ENCODE assay signal across 18 cellular contexts in the genomic region with DNA sequence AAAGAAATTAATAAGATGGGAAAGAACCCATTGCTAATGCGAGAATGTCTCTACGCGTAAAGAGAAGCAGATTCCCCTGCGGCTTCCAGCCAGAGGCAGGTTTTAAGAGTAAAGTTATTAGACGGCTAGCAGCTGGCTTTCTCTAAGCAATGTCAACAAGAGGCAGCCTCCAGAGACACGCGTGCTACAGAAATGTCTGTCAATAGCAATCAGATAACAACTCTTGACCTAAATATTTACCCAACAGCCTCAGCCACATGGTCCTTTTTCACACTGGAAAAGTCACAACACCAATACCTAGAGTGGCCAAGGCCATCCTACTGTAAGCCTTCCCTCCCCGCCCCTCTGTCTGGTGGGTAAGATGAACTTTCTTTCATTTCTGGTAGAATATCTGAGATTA.
DNase-seq lines count a peak whose midpoint lies in the region; ATAC-seq and TF ChIP-seq lines count a peak whose summit lies in the region.
"Had no signal": no experiment of that assay in that cellular context is flagged by ENCODE, and none has a peak within 500 bp of the region (broad histone marks: within the 10 kb centered on the region; RNA-seq: fewer than 3 reads in every experiment).

No MANE protein-coding gene starts in this region.

- no peak overlapping the region for H3K4me3 ChIP-seq in hepatocyte
- H3K4me3 ChIP-seq: BLaER1, GM23338, K562 had no signal

- no peaks in the 10 kb centered on the region for H3K4me1 ChIP-seq in hepatocyte (ENCODE audit: insufficient read depth)
- H3K4me1 ChIP-seq: BLaER1 had no signal

- no peak overlapping the region for H3K4me2 ChIP-seq in hepatocyte
- H3K4me2 ChIP-seq: BLaER1, GM23338 had no signal

- intact Hi-C loops in left colon (cut with DNase I, micrococcal nuclease), result no loop called here

- H3K27ac ChIP-seq in hepatocyte, result no peak overlapping the region
- H3K27ac ChIP-seq: BLaER1 had no signal

- DNase-seq in DMS53 (lab: John Stamatoyannopoulos, UW) (peak; percentile 91), NCI-H1105 (lab: John Stamatoyannopoulos, UW) (peak; percentile 4), NCI-H748 (lab: John Stamatoyannopoulos, UW; ENCODE audit: unreplicated experiment) (peak; percentile 74), hepatocyte (ENCODE audit: low spot score) (peak; percentile 30), NCI-H2029 (lab: John Stamatoyannopoulos, UW) (no peak), left colon (no peak)
- no peak for DNase-seq in stimulated activated CD4-positive, alpha-beta T cell treated with anti-CD3 and anti-CD28 coated beads, Interleukin-1b, Interleukin-23, amount 100 ng/mL, for 48 hours
- DNase-seq: CD8-positive, alpha-beta memory T cell; DMS79; NCI-H1048; NCI-H2081; NCI-H510A treated with DMSO at 0.1 percent for 48 hours had no signal

- H4K20me1 ChIP-seq in hepatocyte (ENCODE audit: insufficient read depth, poor library complexity, severe bottlenecking), result no peaks in the 10 kb centered on the region
- H4K20me1 ChIP-seq: BLaER1 had no signal

- H2AFZ ChIP-seq in hepatocyte, result no peak overlapping the region
- H2AFZ ChIP-seq: GM23338 had no signal

- no peaks in the 10 kb centered on the region for H3K9me3 ChIP-seq in hepatocyte (ENCODE audit: low read depth)
- H3K9me3 ChIP-seq: BLaER1 had no signal

- no peak for TF ChIP-seq CTCF in hepatocyte (IDR thresholded peaks at IDR 0.05; ENCODE audit: poor library complexity)

- no peaks in the 10 kb centered on the region for H3K9me2 ChIP-seq in hepatocyte (replicated peaks; ENCODE audit: insufficient read depth)

- ATAC-seq in GM18861 (IDR thresholded peaks at IDR 0.05; ENCODE audit: unreplicated experiment) (no peak), left colon (no peak)
- ATAC-seq: Right ventricle myocardium inferior, SK-N-SH treated with all-trans-retinoic acid at 6 μM for 48 hours had no signal

- H3K36me3 ChIP-seq in hepatocyte (replicated peaks; ENCODE audit: insufficient read depth, low read depth), result no peaks in the 10 kb centered on the region
- H3K36me3 ChIP-seq: BLaER1 had no signal

- H3K27me3 ChIP-seq in hepatocyte, result peaks cover 16% of the 10 kb centered on the region
- H3K27me3 ChIP-seq: BLaER1 had no signal

- no peaks in the 10 kb centered on the region for H3K79me2 ChIP-seq in hepatocyte

- WGBS in hepatocyte (ENCODE audit: low lambda C conversion rate, missing lambda C conversion rate), result 36% methylated on average over 8 of the region's 8 CpGs

Comparison
In these comparisons a context has a peak if more than half of its experiments do, and no peak if none do; other contexts are left out.
1. DNase-seq: peak in DMS53 (single experiment), NCI-H1105 (single experiment), NCI-H748 (single experiment) and hepatocyte (single experiment); none in NCI-H2029 (single experiment), stimulated activated CD4-positive, alpha-beta T cell treated with anti-CD3 and anti-CD28 coated beads, Interleukin-1b, Interleukin-23, amount 100 ng/mL, for 48 hours (single experiment) and left colon (0 of 2).